Comparison of ENCODE assay signal across 15 cellular contexts in the genomic region with DNA sequence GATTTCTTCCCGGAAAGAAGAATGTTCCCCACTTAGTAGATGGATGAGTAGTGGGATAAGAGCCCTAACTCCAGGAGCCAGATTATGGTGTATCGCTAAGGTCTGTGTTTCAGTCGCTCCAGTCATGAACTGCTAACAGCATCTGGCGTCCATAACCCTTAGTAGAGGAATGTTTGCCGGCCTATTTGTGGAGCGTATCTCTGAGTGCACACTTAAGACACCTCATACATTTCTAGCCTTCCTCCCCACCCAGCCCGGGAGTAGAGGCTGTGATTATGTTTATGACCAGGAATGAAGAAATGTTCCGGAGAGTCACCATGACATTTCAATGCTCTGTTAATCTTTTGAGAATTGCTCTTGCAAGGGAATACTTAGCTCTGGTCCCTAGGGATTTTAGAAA.
"Had no signal": no experiment of that assay in that cellular context is flagged by ENCODE, and none has a peak within 500 bp of the region (broad histone marks: within the 10 kb centered on the region; RNA-seq: fewer than 3 reads in every experiment).

No MANE protein-coding gene starts in this region.

- H3K9me3 Mint-ChIP-seq: activated T-helper 17 cell treated with anti-CD3 and anti-CD28 coated beads, Interleukin-2, amount 50 U/mL, for 72 hours had no signal

- H3K36me3 Mint-ChIP-seq: stimulated activated effector memory CD8-positive, alpha-beta T cell treated with anti-CD3 and anti-CD28 coated beads, Interleukin-12 subunit alpha, Interleukin-12 subunit beta, amount 100 ng/mL, for 72 hours had no signal

- H3K4me3 Mint-ChIP-seq: activated CD4-positive, alpha-beta T cell treated with anti-CD3 and anti-CD28 coated beads, Interleukin-2, amount 10 ng/mL, durations not matched to agents 7 days and 5 days; activated T-helper 17 cell treated with anti-CD3 and anti-CD28 coated beads, Interleukin-2, amount 50 U/mL, for 72 hours; brain; stimulated activated effector memory CD8-positive, alpha-beta T cell treated with anti-CD3 and anti-CD28 coated beads, Interleukin-12 subunit alpha, Interleukin-12 subunit beta, amount 100 ng/mL, for 72 hours; T-helper 17 cell had no signal

- H3K27me3 Mint-ChIP-seq: T-helper 17 cell had no signal

- DNase-seq: activated CD4-positive, alpha-beta T cell treated with anti-CD3 and anti-CD28 coated beads, Interleukin-2, amount 10 ng/mL, durations not matched to agents 7 days and 5 days; activated CD4-positive, CD25-positive, alpha-beta regulatory T cell; activated naive CD4-positive, alpha-beta T cell treated with anti-CD3 and anti-CD28 coated beads, Interleukin-2, amount 50 U/mL, for 16 hours; activated T-cell treated with anti-CD3 and anti-CD28 coated beads for 4 hours; amygdala; cerebellar nuclear complex; dermis blood vessel endothelial cell; glutamatergic neuron; midbrain; T-helper 17 cell; transverse colon had no signal

- ATAC-seq: activated T-helper 17 cell treated with anti-CD3 and anti-CD28 coated beads, Interleukin-2, amount 50 U/mL, for 72 hours; left lobe of liver; stimulated activated effector memory CD8-positive, alpha-beta T cell treated with anti-CD3 and anti-CD28 coated beads, Interleukin-12 subunit alpha, Interleukin-12 subunit beta, amount 100 ng/mL, for 72 hours; T-helper 17 cell had no signal

- H3K27ac Mint-ChIP-seq: activated CD4-positive, alpha-beta T cell treated with anti-CD3 and anti-CD28 coated beads, Interleukin-2, amount 10 ng/mL, durations not matched to agents 7 days and 5 days; activated T-helper 17 cell treated with anti-CD3 and anti-CD28 coated beads, Interleukin-2, amount 50 U/mL, for 72 hours; brain; stimulated activated effector memory CD8-positive, alpha-beta T cell treated with anti-CD3 and anti-CD28 coated beads, Interleukin-12 subunit alpha, Interleukin-12 subunit beta, amount 100 ng/mL, for 72 hours; T-helper 17 cell had no signal

- H3K4me1 Mint-ChIP-seq: activated CD4-positive, alpha-beta T cell treated with anti-CD3 and anti-CD28 coated beads, Interleukin-2, amount 10 ng/mL, durations not matched to agents 7 days and 5 days; activated T-helper 17 cell treated with anti-CD3 and anti-CD28 coated beads, Interleukin-2, amount 50 U/mL, for 72 hours; brain; stimulated activated effector memory CD8-positive, alpha-beta T cell treated with anti-CD3 and anti-CD28 coated beads, Interleukin-12 subunit alpha, Interleukin-12 subunit beta, amount 100 ng/mL, for 72 hours; T-helper 17 cell had no signal
